8 cellular contexts compared by ENCODE assay signal in the genomic region with DNA sequence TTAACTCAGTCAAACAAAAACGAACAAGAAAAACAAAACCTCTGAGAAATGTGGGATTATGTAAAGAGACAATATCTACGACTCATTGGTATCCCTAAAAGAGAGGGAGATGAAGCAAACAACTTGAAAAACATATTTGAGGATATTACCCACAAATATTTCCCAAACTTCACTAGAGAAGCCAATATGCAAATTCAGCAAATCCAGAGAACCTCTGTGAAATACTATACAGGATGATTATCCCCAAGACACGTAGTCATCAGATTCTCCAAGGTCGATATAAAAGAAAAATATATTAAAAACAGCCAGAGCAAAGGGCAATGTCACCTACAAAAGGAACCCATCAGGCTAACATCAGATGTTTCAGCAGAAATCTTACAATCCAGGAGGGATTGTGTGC.
"Had no signal": no experiment of that assay in that cellular context is flagged by ENCODE, and none has a peak within 500 bp of the region (broad histone marks: within the 10 kb centered on the region; RNA-seq: fewer than 3 reads in every experiment).

No MANE protein-coding gene starts in this region.

- H3K9ac ChIP-seq: GM23248 had no signal

- H3K36me3 ChIP-seq: HAP-1 had no signal

- H3K4me1 ChIP-seq: HAP-1 had no signal

- H3K27ac ChIP-seq: GM23248, HL-60 had no signal

- H2AFZ ChIP-seq: GM23248 had no signal

- H3K9me3 ChIP-seq: HAP-1 had no signal

- ATAC-seq: HCT116 had no signal

- FAIRE-seq: H1 had no signal

- H3K4me3 ChIP-seq: GM23248, HAP-1 had no signal

- DNase-seq: GM23248, H7, HFFc6, KG1 had no signal
